10 cellular contexts compared by ENCODE assay signal in the genomic region with DNA sequence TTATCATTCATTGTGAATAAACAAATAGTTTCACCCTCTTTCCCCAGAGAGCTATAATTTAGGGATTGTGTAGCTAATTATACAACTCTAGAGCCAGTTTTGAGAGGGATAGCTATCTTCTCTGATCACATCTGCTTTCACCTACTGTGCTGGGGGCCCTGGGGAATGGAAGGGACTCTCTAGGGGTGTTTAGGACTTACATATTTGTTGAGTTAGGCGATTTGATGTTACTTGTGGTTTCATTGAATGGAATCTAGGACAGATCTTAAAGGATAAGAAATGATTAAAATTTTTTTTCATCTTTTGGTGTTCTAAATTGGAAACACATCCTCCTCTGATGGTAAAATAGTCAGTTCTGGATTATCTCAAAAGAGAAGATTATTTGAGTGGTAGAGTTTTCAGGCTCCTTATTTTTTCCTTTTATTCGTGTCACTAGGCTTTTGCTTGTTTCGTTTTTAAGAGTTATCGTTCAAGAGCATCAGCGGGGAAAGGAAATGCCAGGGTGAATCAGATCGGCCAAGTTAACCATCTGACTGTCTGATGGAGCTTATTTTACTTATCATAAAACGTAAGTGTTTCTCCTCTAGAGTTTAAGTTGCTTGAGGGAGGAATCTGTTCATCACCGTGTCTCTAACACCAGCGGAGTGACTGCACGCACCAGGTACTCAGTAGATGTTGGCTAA.
A peak's percentile ranks its signal among the peaks of the same experiment; 100 is the strongest.
DNase-seq lines count a peak whose midpoint lies in the region; ATAC-seq and TF ChIP-seq lines count a peak whose summit lies in the region.
"Had no signal": no experiment of that assay in that cellular context is flagged by ENCODE, and none has a peak within 500 bp of the region (broad histone marks: within the 10 kb centered on the region; RNA-seq: fewer than 3 reads in every experiment).

No MANE protein-coding gene starts in this region.

- DNase-seq in A172 (ENCODE audit: low spot score) (peak; percentile 89), GM04503 (ENCODE audit: low read depth) (peak; percentile 86), NCI-H774 (lab: John Stamatoyannopoulos, UW) (peak; percentile 20), dedifferentiated amniotic fluid mesenchymal stem cell (ENCODE audit: extremely low spot score) (peak; percentile 71), NCI-H2029 (lab: John Stamatoyannopoulos, UW) (no peak), WERI-Rb-1 (no peak), esophagus muscularis mucosa (ENCODE audit: extremely low spot score) (no peak)
- DNase-seq: esophagus squamous epithelium; stimulated activated CD4-positive, alpha-beta T cell treated with anti-CD3 and anti-CD28 coated beads, Interleukin-2, amount 100 ng/mL, for 48 hours had no signal

- ATAC-seq in GM19395 (IDR thresholded peaks at IDR 0.05; ENCODE audit: unreplicated experiment) = no peak

- TF ChIP-seq EP300 in esophagus muscularis mucosa (IDR thresholded peaks at IDR 0.05) = no peak

- H3K27ac ChIP-seq in WERI-Rb-1 = no peak overlapping the region
- H3K27ac ChIP-seq in esophagus muscularis mucosa (replicated peaks in 1 of 4) = no peak overlapping the region
- H3K27ac ChIP-seq: esophagus squamous epithelium had no signal

- intact Hi-C loops in esophagus muscularis mucosa (cut with DNase I) = no loop called here

- no peaks in the 10 kb centered on the region for H3K9me3 ChIP-seq in WERI-Rb-1 (ENCODE audit: severe bottlenecking)
- H3K9me3 ChIP-seq in esophagus muscularis mucosa = no peaks in the 10 kb centered on the region
- H3K9me3 ChIP-seq: esophagus squamous epithelium had no signal

- H3K4me3 ChIP-seq in WERI-Rb-1 (ENCODE audit: low read depth, low read length) = no peak overlapping the region
- no peak overlapping the region for H3K4me3 ChIP-seq in esophagus muscularis mucosa
- H3K4me3 ChIP-seq: esophagus squamous epithelium had no signal

- peaks cover 3 to 15% (median 13%) of the 10 kb centered on the region in 4 donors for H3K4me1 ChIP-seq in esophagus muscularis mucosa

- no peak for TF ChIP-seq POLR2A in esophagus muscularis mucosa (IDR thresholded peaks at IDR 0.05; ENCODE audit: low read depth)

- WGBS in esophagus muscularis mucosa = 82% methylated on average over 10 of the region's 10 CpGs

- H3K36me3 ChIP-seq in WERI-Rb-1 (no peaks in the 10 kb centered on the region), esophagus muscularis mucosa (no peaks in the 10 kb centered on the region)
- H3K36me3 ChIP-seq: esophagus squamous epithelium had no signal

- TF ChIP-seq CTCF in WERI-Rb-1 (IDR thresholded peaks at IDR 0.05; ENCODE audit: low read depth, low read length) (no peak), esophagus muscularis mucosa (IDR thresholded peaks at IDR 0.05) (no peak)

- H3K27me3 ChIP-seq in WERI-Rb-1 (ENCODE audit: insufficient read depth, low read depth, severe bottlenecking) (no peaks in the 10 kb centered on the region), esophagus muscularis mucosa (no peaks in the 10 kb centered on the region)
- H3K27me3 ChIP-seq: esophagus squamous epithelium had no signal

Comparison
In these comparisons a context has a peak if more than half of its experiments do, and no peak if none do; other contexts are left out.
1. DNase-seq: peak in A172 (single experiment), GM04503 (single experiment), NCI-H774 (single experiment) and dedifferentiated amniotic fluid mesenchymal stem cell (single experiment); none in NCI-H2029 (single experiment), WERI-Rb-1 (single experiment) and esophagus muscularis mucosa (single experiment).